Comparison of ENCODE assay signal across 11 cellular contexts in genomic region chr9:73131376-73131775, GRCh38. TPM values are rescaled to one million over a fixed set of nuclear protein-coding genes. Genes with fewer than 3 reads are reported as not detected.
A peak's percentile ranks its signal among the peaks of the same experiment; 100 is the strongest.
DNase-seq lines count a peak whose midpoint lies in the region; ATAC-seq, FAIRE-seq and TF ChIP-seq lines count a peak whose summit lies in the region.
"Had no signal": no experiment of that assay in that cellular context is flagged by ENCODE, and none has a peak within 500 bp of the region (broad histone marks: within the 10 kb centered on the region; RNA-seq: fewer than 3 reads in every experiment).

No MANE protein-coding gene starts in this region.

- DNase-seq in right atrium auricular region (ENCODE audit: low spot score) (no peak), Right ventricle myocardium superior (no peak), adipocyte (ENCODE audit: low read depth) (peak; percentile 23), uterus (no peak), urothelium cell line (ENCODE audit: low spot score) (no peak), GM20000 (ENCODE audit: low spot score) (no peak)
- DNase-seq: NCI-H748 treated with DMSO at 0.1 percent for 48 hours, testis had no signal

- ATAC-seq in Right ventricle myocardium superior (ENCODE audit: poor library complexity): no peak
- ATAC-seq in GM21528 (IDR thresholded peaks at IDR 0.05; ENCODE audit: low FRiP score, unreplicated experiment): no peak
- ATAC-seq: esophagus mucosa had no signal

- H3K27me3 ChIP-seq in right atrium auricular region (no peaks in the 10 kb centered on the region), adipocyte (replicated peaks; ENCODE audit: control insufficient read depth, insufficient read depth, low read length) (no peaks in the 10 kb centered on the region), muscle layer of duodenum (ENCODE audit: low read depth, low read length) (no peaks in the 10 kb centered on the region), uterus (no peaks in the 10 kb centered on the region)
- H3K27me3 ChIP-seq: testis had no signal

- H3K9ac ChIP-seq in adipocyte (ENCODE audit: low read length): peak overlapping the region; percentile 89

- H3K4me3 ChIP-seq in right atrium auricular region (no peak overlapping the region), adipocyte (ENCODE audit: low read length) (peak overlapping the region; percentile 93), muscle layer of duodenum (ENCODE audit: low read depth in 1 of 2, low read length in 2 of 2) (peak overlapping the region; percentile 69 to 85), uterus (no peak overlapping the region)

- intact Hi-C loops in Right ventricle myocardium superior (cut with DNase I) (no loop called here), uterus (cut with DNase I; ENCODE audit: low total_unique reads) (no loop called here)

- no peak for TF ChIP-seq POLR2A in uterus (IDR thresholded peaks at IDR 0.05)

- H3K9me3 ChIP-seq in right atrium auricular region (no peaks in the 10 kb centered on the region), adipocyte (ENCODE audit: control insufficient read depth, low read length) (no peaks in the 10 kb centered on the region), muscle layer of duodenum (ENCODE audit: control insufficient read depth in 1 of 2, low read length in 2 of 2) (no peaks in the 10 kb centered on the region), uterus (no peaks in the 10 kb centered on the region)
- H3K9me3 ChIP-seq: testis had no signal

- no peak for FAIRE-seq in urothelium cell line (lab: Jason Lieb, UNC)

- H3K27ac ChIP-seq in right atrium auricular region: peak overlapping the region; percentile 74 to 81
- peak overlapping the region; percentile 95 for H3K27ac ChIP-seq in muscle layer of duodenum (ENCODE audit: low read length)
- peak overlapping the region; percentile 78 to 86 for H3K27ac ChIP-seq in uterus

- peaks cover 0 to 12% of the 10 kb centered on the region in 2 donors for H3K4me1 ChIP-seq in right atrium auricular region
- H3K4me1 ChIP-seq in adipocyte (ENCODE audit: control insufficient read depth, insufficient read depth, low read length): peaks cover 19% of the 10 kb centered on the region
- peaks cover 0 to 9% of the 10 kb centered on the region in 2 donors for H3K4me1 ChIP-seq in muscle layer of duodenum (ENCODE audit: control insufficient read depth in 1 of 2, insufficient read depth in 2 of 2, low read length in 2 of 2)
- no peaks in the 10 kb centered on the region for H3K4me1 ChIP-seq in uterus
- H3K4me1 ChIP-seq: testis had no signal

- no peaks in the 10 kb centered on the region for H3K36me3 ChIP-seq in right atrium auricular region
- H3K36me3 ChIP-seq in adipocyte (ENCODE audit: control insufficient read depth, insufficient read depth, low read length, severe bottlenecking): no peaks in the 10 kb centered on the region
- peaks cover 0 to 12% of the 10 kb centered on the region in 2 donors for H3K36me3 ChIP-seq in muscle layer of duodenum (ENCODE audit: control insufficient read depth in 1 of 2, insufficient read depth in 2 of 2, low read length in 2 of 2)
- H3K36me3 ChIP-seq in uterus: no peaks in the 10 kb centered on the region

- TF ChIP-seq CTCF in right atrium auricular region (IDR thresholded peaks at IDR 0.05): no peak
- no peak for TF ChIP-seq CTCF in uterus (IDR thresholded peaks at IDR 0.05)
- no peak for TF ChIP-seq CTCF in GM20000 (IDR thresholded peaks at IDR 0.05; ENCODE audit: extremely low read depth, missing control alignments)

RNA-seq across cellular contexts. Expression of gene ANXA1, which starts 20.3 kb away (rescaled TPM):
- total RNA-seq in right atrium auricular region (100 to 1,000 TPM in 1 of 2 donors, 10 to 100 TPM in 1; 69.8 to 142 TPM), Right ventricle myocardium superior (53.1 TPM), uterus (100 to 1,000 TPM; 101 to 281 (median 187) TPM)

Comparison
In these comparisons a context has a peak if more than half of its experiments do, and no peak if none do; other contexts are left out.
1. H3K4me3 ChIP-seq: peak in adipocyte (single experiment) and muscle layer of duodenum (2 of 2); none in right atrium auricular region (0 of 2) and uterus (0 of 2).
2. Peak in every context shown above with its lines, with median percentiles within 50 percentile points of each other: H3K27ac ChIP-seq.